In genomic region chr6:132812255-132812732, GRCh38 we compare ENCODE assay signal across 8 cellular contexts. TPM values are rescaled to one million over a fixed set of nuclear protein-coding genes. Genes with fewer than 3 reads are reported as not detected.
DNase-seq lines count a peak whose midpoint lies in the region; ATAC-seq and TF ChIP-seq lines count a peak whose summit lies in the region.

No MANE protein-coding gene starts in this region.

- H3K4me3 ChIP-seq in BLaER1 = peak overlapping the region; percentile 93
- peak overlapping the region; percentile 96 for H3K4me3 ChIP-seq in HUES6 (ENCODE audit: low read depth, low read length)
- H3K4me3 ChIP-seq in tibial nerve = peak overlapping the region; percentile 70 to 89 (median 80)

- ATAC-seq in left lobe of liver = peak; percentile 4
- ATAC-seq in HG02610 (IDR thresholded peaks at IDR 0.05; ENCODE audit: unreplicated experiment) = no peak
- ATAC-seq in HG03135 (IDR thresholded peaks at IDR 0.05; ENCODE audit: unreplicated experiment) = no peak

- TF ChIP-seq EP300 in tibial nerve (IDR thresholded peaks at IDR 0.05) = peak in 1 of 2 donors; percentile 29

- H3K27ac ChIP-seq in BLaER1 = peak overlapping the region; percentile 96
- H3K27ac ChIP-seq in HUES6 (ENCODE audit: low read depth, low read length) = 0 out of 2 replicates have a peak overlapping the region, but pooled peaks have one; percentile 57
- peak overlapping the region; percentile 85 to 90 (median 88) for H3K27ac ChIP-seq in tibial nerve

- WGBS in tibial nerve, 2 donors = 19 to 21% methylated on average over 2 of the region's 2 CpGs

- H3K9me3 ChIP-seq in BLaER1 = no peaks in the 10 kb centered on the region
- H3K9me3 ChIP-seq in HUES6 (ENCODE audit: control insufficient read depth, insufficient read depth, low read depth, low read length) = no peaks in the 10 kb centered on the region
- H3K9me3 ChIP-seq in tibial nerve = no peaks in the 10 kb centered on the region

- peak; percentile 78 for DNase-seq in amniotic epithelial cell (ENCODE audit: low read depth)
- no peak for DNase-seq in left lobe of liver (ENCODE audit: low spot score)
- DNase-seq in tibial nerve (ENCODE audit: low spot score in 2 of 2) = no peak
- DNase-seq in SHP77 (lab: John Stamatoyannopoulos, UW) = no peak

- H3K4me2 ChIP-seq in BLaER1 = peak overlapping the region; percentile 91

- H3K27me3 ChIP-seq in BLaER1 (no peaks in the 10 kb centered on the region), HUES6 (ENCODE audit: control insufficient read depth, insufficient read depth, low read length) (no peaks in the 10 kb centered on the region), tibial nerve (no peaks in the 10 kb centered on the region)

- H3K9ac ChIP-seq in BLaER1 (peak overlapping the region; percentile 95), HUES6 (ENCODE audit: low read length) (peak overlapping the region; percentile 96)

- no peak for TF ChIP-seq CTCF in tibial nerve (IDR thresholded peaks at IDR 0.05)

- H3K4me1 ChIP-seq in BLaER1 = peaks cover 31% of the 10 kb centered on the region
- H3K4me1 ChIP-seq in HUES6 (ENCODE audit: control insufficient read depth, insufficient read depth, low read length) = peaks cover 19% of the 10 kb centered on the region
- peaks cover 0 to 27% (median 10%) of the 10 kb centered on the region in 4 donors for H3K4me1 ChIP-seq in tibial nerve

- H3K36me3 ChIP-seq in BLaER1 = peaks cover 25% of the 10 kb centered on the region
- H3K36me3 ChIP-seq in HUES6 (ENCODE audit: control insufficient read depth, insufficient read depth, low read length) = peaks cover 29% of the 10 kb centered on the region
- peaks cover 0 to 17% (median 0%) of the 10 kb centered on the region in 3 donors for H3K36me3 ChIP-seq in tibial nerve

- no peak for TF ChIP-seq POLR2A in tibial nerve (IDR thresholded peaks at IDR 0.05)

- H4K20me1 ChIP-seq in BLaER1 = peaks cover 28% of the 10 kb centered on the region

RNA-seq across cellular contexts. Expression of gene RPS12, which starts 2.1 kb away (rescaled TPM):
- 384 TPM for total RNA-seq in left lobe of liver
- total RNA-seq in tibial nerve = 1,000 to 10,000 TPM in 3 of 4 donors, 100 to 1,000 TPM in 1; 884 to 1,671 (median 1,500) TPM

RNA-seq across cellular contexts. Expression of gene SLC18B1, which starts 13.9 kb away (rescaled TPM):
- total RNA-seq in left lobe of liver (4.5 TPM), tibial nerve (10 to 100 TPM in 1 of 4 donors, 1 to 10 TPM in 3; 3.9 to 12.3 (median 6.6) TPM)

RNA-seq across cellular contexts. Expression of gene VNN2, which starts 54.6 kb away (rescaled TPM):
- 0.78 TPM for total RNA-seq in left lobe of liver
- 1 to 10 TPM in 3 of 4 donors, under 1 TPM in 1; 0.44 to 4.9 (median 2.0) TPM for total RNA-seq in tibial nerve
